In the genomic region with DNA sequence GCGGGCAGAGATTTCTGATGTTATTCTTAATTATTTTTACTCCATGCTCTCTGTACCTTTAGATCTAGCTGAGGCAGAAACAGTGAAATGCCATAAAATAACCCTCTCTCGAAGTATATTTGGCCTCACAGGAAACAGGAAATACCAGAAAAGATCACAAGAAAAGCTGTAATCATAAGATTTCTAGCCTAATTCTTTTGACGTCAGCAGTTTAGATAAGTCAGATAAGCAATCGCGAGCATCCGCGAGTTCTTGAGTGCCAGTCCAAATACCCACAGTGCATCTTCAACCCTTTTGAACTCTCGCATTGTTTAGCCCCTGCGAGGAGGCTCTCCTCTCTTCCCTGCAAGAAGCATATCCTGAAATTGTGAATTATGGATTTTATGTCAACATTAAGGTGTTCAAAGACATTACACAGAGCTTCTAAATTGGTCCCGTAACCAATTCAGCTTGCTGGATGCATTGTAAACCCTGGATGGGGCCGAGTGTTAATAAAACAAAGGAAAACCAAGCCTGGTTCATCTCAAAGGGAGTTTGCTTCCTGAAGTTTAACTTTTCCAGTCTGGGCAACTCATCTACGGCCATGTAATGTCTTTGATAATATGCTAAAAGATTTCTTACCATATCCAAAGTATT, we compare ENCODE assay signal across 9 cellular contexts.
A peak's percentile ranks its signal among the peaks of the same experiment; 100 is the strongest.
DNase-seq lines count a peak whose midpoint lies in the region; ATAC-seq and TF ChIP-seq lines count a peak whose summit lies in the region.
"Had no signal": no experiment of that assay in that cellular context is flagged by ENCODE, and none has a peak within 500 bp of the region (broad histone marks: within the 10 kb centered on the region; RNA-seq: fewer than 3 reads in every experiment).

No MANE protein-coding gene starts in this region.

- CTCF ChIA-PET in activated CD4-positive, alpha-beta T cell treated with anti-CD3 and anti-CD28 coated beads for 36 hours (lab: Charles Lee) = interaction anchor here (0.8 to 2.0 kb wide), 2 partner anchors 175 to 878 kb away, joined by 3 to 5 read pairs; no protein-coding TSS in a partner anchor
- CTCF ChIA-PET in T-cell (lab: Charles Lee) = no interaction called here

- H3K4me1 ChIP-seq in sigmoid colon = peaks cover 0 to 17% (median 9%) of the 10 kb centered on the region in 4 donors
- H3K4me1 ChIP-seq in foreskin keratinocyte = no peaks in the 10 kb centered on the region

- peak overlapping the region; percentile 32 for H3K27ac Mint-ChIP-seq in activated CD4-positive, alpha-beta T cell treated with anti-CD3 and anti-CD28 coated beads for 36 hours
- H3K27ac Mint-ChIP-seq in T-cell = peak overlapping the region; percentile 3 to 61

- H3K36me3 ChIP-seq in sigmoid colon = no peaks in the 10 kb centered on the region

- H3K27me3 ChIP-seq in sigmoid colon = no peaks in the 10 kb centered on the region
- H3K27me3 ChIP-seq in foreskin keratinocyte = no peaks in the 10 kb centered on the region

- peaks cover 16% of the 10 kb centered on the region for H3K4me1 Mint-ChIP-seq in activated CD4-positive, alpha-beta T cell treated with anti-CD3 and anti-CD28 coated beads for 36 hours
- peaks cover 17 to 27% (median 20%) of the 10 kb centered on the region in 3 donors for H3K4me1 Mint-ChIP-seq in T-cell

- TF ChIP-seq CTCF in fibroblast of pulmonary artery (IDR thresholded peaks at IDR 0.05; ENCODE audit: low read length, missing control alignments) (no peak), sigmoid colon (IDR thresholded peaks at IDR 0.05) (no peak), foreskin keratinocyte (conservative IDR thresholded peaks at IDR 0.05) (no peak)

- H3K4me3 Mint-ChIP-seq in activated CD4-positive, alpha-beta T cell treated with anti-CD3 and anti-CD28 coated beads for 36 hours = no peak overlapping the region
- peak overlapping the region in 1 of 3 donors; percentile 58 for H3K4me3 Mint-ChIP-seq in T-cell

- TF ChIP-seq EP300 in sigmoid colon (IDR thresholded peaks at IDR 0.05) = no peak

- no peaks in the 10 kb centered on the region for H3K27me3 Mint-ChIP-seq in activated CD4-positive, alpha-beta T cell treated with anti-CD3 and anti-CD28 coated beads for 36 hours
- peaks cover 0 to 4% of the 10 kb centered on the region in 2 donors for H3K27me3 Mint-ChIP-seq in T-cell

- H3K9me3 ChIP-seq in sigmoid colon = no peaks in the 10 kb centered on the region

- intact Hi-C loops in activated CD4-positive, alpha-beta T cell treated with anti-CD3 and anti-CD28 coated beads for 36 hours (cut with DNase I, micrococcal nuclease) = no loop called here
- intact Hi-C loops in sigmoid colon (cut with DNase I) = no loop called here

- POLR2A ChIA-PET in activated CD4-positive, alpha-beta T cell treated with anti-CD3 and anti-CD28 coated beads for 36 hours (lab: Charles Lee) = no interaction called here
- POLR2A ChIA-PET in T-cell (lab: Charles Lee) = interaction anchor here in 1 of 2 donors (0.6 kb wide), 1 partner anchor 235 kb away, joined by 3 read pairs; no protein-coding TSS in a partner anchor

- DNase-seq in activated CD4-positive, alpha-beta T cell treated with anti-CD3 and anti-CD28 coated beads for 36 hours = peak; percentile 21
- no peak for DNase-seq in activated CD4-positive, alpha-beta T cell treated with anti-CD3 and anti-CD28 coated beads for 48 hours
- DNase-seq in T-cell (peak in 26 of 34 experiments; percentile 4 to 47 (median 16)), fibroblast of pulmonary artery (ENCODE audit: low read depth) (peak; percentile 88), sigmoid colon (no peak), foreskin keratinocyte (no peak), NCI-H345 (lab: John Stamatoyannopoulos, UW) (no peak), NCI-H1694 treated with DMSO at 0.1 percent for 48 hours (lab: John Stamatoyannopoulos, UW) (no peak)
- DNase-seq: 8988T had no signal

- ATAC-seq in activated CD4-positive, alpha-beta T cell treated with anti-CD3 and anti-CD28 coated beads for 36 hours = no peak
- peak in 2 of 4 experiments; percentile 41 to 93 for ATAC-seq in T-cell (replicated peaks in 1 of 4)
- ATAC-seq in foreskin keratinocyte = no peak

- H3K27ac ChIP-seq in sigmoid colon (peak overlapping the region in 3 of 4 donors; percentile 41 to 69 (median 56)), foreskin keratinocyte (no peak overlapping the region)

- no peaks in the 10 kb centered on the region for H3K36me3 Mint-ChIP-seq in activated CD4-positive, alpha-beta T cell treated with anti-CD3 and anti-CD28 coated beads for 36 hours (ENCODE audit: low read depth)
- H3K36me3 Mint-ChIP-seq in T-cell = no peaks in the 10 kb centered on the region

- TF ChIP-seq POLR2A in sigmoid colon (IDR thresholded peaks at IDR 0.05) = no peak

- 21 to 39% methylated on average over 12 of the region's 12 CpGs for WGBS in sigmoid colon, 2 donors

- H3K4me3 ChIP-seq in fibroblast of pulmonary artery (replicated peaks; ENCODE audit: low read depth, low read length) = no peak overlapping the region
- H3K4me3 ChIP-seq in sigmoid colon = no peak overlapping the region

- H3K9me3 Mint-ChIP-seq in activated CD4-positive, alpha-beta T cell treated with anti-CD3 and anti-CD28 coated beads for 36 hours (ENCODE audit: low read depth) = no peaks in the 10 kb centered on the region
- H3K9me3 Mint-ChIP-seq in T-cell = no peaks in the 10 kb centered on the region

Comparison
In these comparisons a context has a peak if more than half of its experiments do, and no peak if none do; other contexts are left out.
1. DNase-seq: peak in activated CD4-positive, alpha-beta T cell treated with anti-CD3 and anti-CD28 coated beads for 36 hours (single experiment), T-cell (26 of 34) and fibroblast of pulmonary artery (single experiment); none in activated CD4-positive, alpha-beta T cell treated with anti-CD3 and anti-CD28 coated beads for 48 hours (single experiment), sigmoid colon (single experiment), foreskin keratinocyte (0 of 2), NCI-H345 (single experiment) and NCI-H1694 treated with DMSO at 0.1 percent for 48 hours (single experiment).